Comparison of ENCODE assay signal across 29 cellular contexts in genomic region chr1:224141693-224142092, GRCh38.
"Had no signal": no experiment of that assay in that cellular context is flagged by ENCODE, and none has a peak within 500 bp of the region (broad histone marks: within the 10 kb centered on the region; RNA-seq: fewer than 3 reads in every experiment).

No MANE protein-coding gene starts in this region.

- H3K4me3 Mint-ChIP-seq: activated CD4-positive, alpha-beta memory T cell treated with anti-CD3 and anti-CD28 coated beads for 36 hours; activated CD4-positive, alpha-beta T cell treated with anti-CD3 and anti-CD28 coated beads for 36 hours; activated CD4-positive, alpha-beta T cell treated with anti-CD3 and anti-CD28 coated beads, Interleukin-2, amount 10 ng/mL, durations not matched to agents 24 days and 14 days; activated CD8-positive, alpha-beta memory T cell treated with anti-CD3 and anti-CD28 coated beads, Interleukin-2, amount 10 ng/mL, durations not matched to agents 7 days and 5 days; activated CD8-positive, alpha-beta T cell treated with anti-CD3 and anti-CD28 coated beads, Interleukin-2, amount 10 ng/mL, durations not matched to agents 7 days and 5 days; activated naive CD4-positive, alpha-beta T cell treated with anti-CD3 and anti-CD28 coated beads for 36 hours; activated naive CD8-positive, alpha-beta T cell; activated T-cell treated with anti-CD3 and anti-CD28 coated beads, Interleukin-2, amount 50 U/mL, for 24 hours; central memory CD8-positive, alpha-beta T cell; dendritic cell treated with granulocyte-macrophage colony-stimulating factor and Interleukin-4, amounts not matched to agents 40 ng/mL and 50 ng/mL, for 4 days; endodermal cell; T-helper 17 cell; T-helper 2 cell treated with Interferon-gamma antibody and Interleukin-4, amounts not matched to agents 5 μg/mL and 100 μg/mL, for 36 hours had no signal

- H3K27ac Mint-ChIP-seq: activated CD4-positive, alpha-beta memory T cell treated with anti-CD3 and anti-CD28 coated beads for 36 hours; activated CD4-positive, alpha-beta T cell treated with anti-CD3 and anti-CD28 coated beads for 36 hours; activated CD4-positive, alpha-beta T cell treated with anti-CD3 and anti-CD28 coated beads, Interleukin-2, amount 10 ng/mL, durations not matched to agents 24 days and 14 days; activated CD8-positive, alpha-beta memory T cell treated with anti-CD3 and anti-CD28 coated beads, Interleukin-2, amount 10 ng/mL, durations not matched to agents 7 days and 5 days; activated CD8-positive, alpha-beta T cell treated with anti-CD3 and anti-CD28 coated beads, Interleukin-2, amount 10 ng/mL, durations not matched to agents 7 days and 5 days; activated naive CD4-positive, alpha-beta T cell treated with anti-CD3 and anti-CD28 coated beads for 36 hours; activated naive CD8-positive, alpha-beta T cell; activated T-cell treated with anti-CD3 and anti-CD28 coated beads, Interleukin-2, amount 50 U/mL, for 24 hours; activated T-helper 2 cell treated with anti-CD3 and anti-CD28 coated beads, Interferon-gamma antibody, Interleukin-2, Interleukin-4, amounts not matched to agents 10 μg/mL and 5 μg/mL and 100 μg/mL, durations not matched to agents 14 hours and 24 hours and 36 hours; dendritic cell treated with granulocyte-macrophage colony-stimulating factor and Interleukin-4, amounts not matched to agents 40 ng/mL and 50 ng/mL, for 4 days; endodermal cell; T-helper 17 cell; T-helper 2 cell treated with Interferon-gamma antibody and Interleukin-4, amounts not matched to agents 5 μg/mL and 100 μg/mL, for 36 hours had no signal

- H3K36me3 Mint-ChIP-seq: activated naive CD8-positive, alpha-beta T cell had no signal

- H3K9me3 Mint-ChIP-seq: activated CD4-positive, alpha-beta memory T cell treated with anti-CD3 and anti-CD28 coated beads for 36 hours; activated CD4-positive, alpha-beta T cell treated with anti-CD3 and anti-CD28 coated beads, Interleukin-2, amount 10 ng/mL, durations not matched to agents 24 days and 14 days; activated naive CD4-positive, alpha-beta T cell treated with anti-CD3 and anti-CD28 coated beads for 36 hours; activated T-cell treated with anti-CD3 and anti-CD28 coated beads, Interleukin-2, amount 50 U/mL, for 24 hours; activated T-helper 2 cell treated with anti-CD3 and anti-CD28 coated beads, Interferon-gamma antibody, Interleukin-2, Interleukin-4, amounts not matched to agents 10 μg/mL and 5 μg/mL and 100 μg/mL, durations not matched to agents 14 hours and 24 hours and 36 hours; central memory CD8-positive, alpha-beta T cell; dendritic cell treated with granulocyte-macrophage colony-stimulating factor and Interleukin-4, amounts not matched to agents 40 ng/mL and 50 ng/mL, for 4 days; endodermal cell; T-helper 2 cell treated with Interferon-gamma antibody and Interleukin-4, amounts not matched to agents 5 μg/mL and 100 μg/mL, for 36 hours had no signal

- H3K27ac ChIP-seq: brain microvascular endothelial cell, coronary artery, dorsolateral prefrontal cortex had no signal

- ATAC-seq: activated CD4-positive, alpha-beta T cell treated with anti-CD3 and anti-CD28 coated beads for 36 hours; activated CD8-positive, alpha-beta memory T cell treated with anti-CD3 and anti-CD28 coated beads, Interleukin-2, amount 10 ng/mL, durations not matched to agents 7 days and 5 days; activated CD8-positive, alpha-beta T cell treated with anti-CD3 and anti-CD28 coated beads, Interleukin-2, amount 10 ng/mL, durations not matched to agents 7 days and 5 days; esophagus mucosa; T-helper 17 cell had no signal

- H3K27me3 Mint-ChIP-seq: activated CD4-positive, alpha-beta memory T cell treated with anti-CD3 and anti-CD28 coated beads for 36 hours; activated CD4-positive, alpha-beta T cell treated with anti-CD3 and anti-CD28 coated beads for 36 hours; activated CD4-positive, alpha-beta T cell treated with anti-CD3 and anti-CD28 coated beads, Interleukin-2, amount 10 ng/mL, durations not matched to agents 24 days and 14 days; activated CD8-positive, alpha-beta memory T cell treated with anti-CD3 and anti-CD28 coated beads, Interleukin-2, amount 10 ng/mL, durations not matched to agents 7 days and 5 days; activated naive CD8-positive, alpha-beta T cell; activated T-cell treated with anti-CD3 and anti-CD28 coated beads, Interleukin-2, amount 50 U/mL, for 24 hours; central memory CD8-positive, alpha-beta T cell; dendritic cell treated with granulocyte-macrophage colony-stimulating factor and Interleukin-4, amounts not matched to agents 40 ng/mL and 50 ng/mL, for 4 days; T-helper 17 cell had no signal

- DNase-seq: activated CD4-positive, alpha-beta memory T cell treated with anti-CD3 and anti-CD28 coated beads for 36 hours; activated CD4-positive, alpha-beta T cell treated with anti-CD3 and anti-CD28 coated beads for 36 hours; activated CD4-positive, alpha-beta T cell treated with anti-CD3 and anti-CD28 coated beads, Interleukin-2, amount 10 ng/mL, durations not matched to agents 24 days and 14 days; activated CD4-positive, CD25-positive, alpha-beta regulatory T cell; activated CD4-positive, CD25-positive, alpha-beta regulatory T cell treated with anti-CD3 and anti-CD28 coated beads, Interleukin-2, amount 50 U/mL, for 72 hours; activated CD8-positive, alpha-beta memory T cell treated with anti-CD3 and anti-CD28 coated beads, Interleukin-2, amount 10 ng/mL, durations not matched to agents 7 days and 5 days; activated CD8-positive, alpha-beta memory T cell treated with anti-CD3 and anti-CD28 coated beads, Interleukin-2, amount 50 U/mL, for 4 hours; activated CD8-positive, alpha-beta T cell treated with anti-CD3 and anti-CD28 coated beads, Interleukin-2, amount 10 ng/mL, durations not matched to agents 7 days and 5 days; activated effector memory CD4-positive, alpha-beta T cell treated with anti-CD3 and anti-CD28 coated beads, Interleukin-2, amount 50 U/mL, for 16 hours; activated naive CD4-positive, alpha-beta T cell treated with anti-CD3 and anti-CD28 coated beads for 36 hours; activated T-cell treated with anti-CD3 and anti-CD28 coated beads, Interleukin-2, amount 50 U/mL, for 24 hours; amniotic stem cell; anterior cingulate cortex; brain microvascular endothelial cell; dorsolateral prefrontal cortex; effector memory CD4-positive, alpha-beta T cell; endodermal cell; foreskin fibroblast; head of caudate nucleus; T-helper 1 cell; T-helper 17 cell; T1000 had no signal

- H3K4me1 Mint-ChIP-seq: activated CD4-positive, alpha-beta T cell treated with anti-CD3 and anti-CD28 coated beads for 36 hours; activated CD4-positive, alpha-beta T cell treated with anti-CD3 and anti-CD28 coated beads, Interleukin-2, amount 10 ng/mL, durations not matched to agents 24 days and 14 days; activated CD8-positive, alpha-beta memory T cell treated with anti-CD3 and anti-CD28 coated beads, Interleukin-2, amount 10 ng/mL, durations not matched to agents 7 days and 5 days; central memory CD8-positive, alpha-beta T cell; endodermal cell had no signal
